Comparison of ENCODE assay signal across 8 cellular contexts in genomic region chr20:46119028-46119546, GRCh38. TPM values are rescaled to one million over a fixed set of nuclear protein-coding genes. Genes with fewer than 3 reads are reported as not detected.
A peak's percentile ranks its signal among the peaks of the same experiment; 100 is the strongest.
DNase-seq lines count a peak whose midpoint lies in the region; ATAC-seq and TF ChIP-seq lines count a peak whose summit lies in the region.

No MANE protein-coding gene starts in this region.

- no peak for DNase-seq in activated CD4-positive, alpha-beta T cell treated with anti-CD3 and anti-CD28 coated beads for 36 hours
- DNase-seq in activated CD4-positive, alpha-beta T cell treated with anti-CD3 and anti-CD28 coated beads, Interleukin-2, amount 50 U/mL, for 48 hours = no peak
- DNase-seq in thoracic aorta (ENCODE audit: low spot score) (no peak), cerebellum (ENCODE audit: low spot score) (no peak), G401 (ENCODE audit: low spot score) (no peak), islet precursor cell (no peak)

- no peaks in the 10 kb centered on the region for H3K9me3 Mint-ChIP-seq in activated CD4-positive, alpha-beta T cell treated with anti-CD3 and anti-CD28 coated beads for 36 hours (ENCODE audit: low read depth)

- intact Hi-C loops in activated CD4-positive, alpha-beta T cell treated with anti-CD3 and anti-CD28 coated beads for 36 hours (cut with DNase I, micrococcal nuclease) = no loop called here

- no peak overlapping the region for H3K27ac Mint-ChIP-seq in activated CD4-positive, alpha-beta T cell treated with anti-CD3 and anti-CD28 coated beads for 36 hours

- no peaks in the 10 kb centered on the region for H3K9me3 ChIP-seq in thoracic aorta

- peak overlapping the region; percentile 91 for H3K4me3 ChIP-seq in thoracic aorta

- H3K36me3 Mint-ChIP-seq in activated CD4-positive, alpha-beta T cell treated with anti-CD3 and anti-CD28 coated beads for 36 hours (ENCODE audit: low read depth) = peaks cover 2% of the 10 kb centered on the region

- peaks cover 14% of the 10 kb centered on the region for H3K36me3 ChIP-seq in thoracic aorta

- H3K4me3 Mint-ChIP-seq in activated CD4-positive, alpha-beta T cell treated with anti-CD3 and anti-CD28 coated beads for 36 hours = peak overlapping the region; percentile 90

- H3K4me1 ChIP-seq in thoracic aorta (ENCODE audit: control insufficient read depth in 1 of 2, low read depth in 2 of 2) = peaks cover 7 to 12% of the 10 kb centered on the region in 2 donors

- CTCF ChIA-PET in activated CD4-positive, alpha-beta T cell treated with anti-CD3 and anti-CD28 coated beads for 36 hours (lab: Charles Lee) = interaction anchor here (0.7 to 3.0 kb wide), 4 partner anchors 9 to 34 kb away, joined by 3 to 18 read pairs (median 3); no protein-coding TSS in a partner anchor

- H3K4me1 Mint-ChIP-seq in activated CD4-positive, alpha-beta T cell treated with anti-CD3 and anti-CD28 coated beads for 36 hours = peaks cover 11% of the 10 kb centered on the region

- POLR2A ChIA-PET in activated CD4-positive, alpha-beta T cell treated with anti-CD3 and anti-CD28 coated beads for 36 hours (lab: Charles Lee) = interaction anchor here (0.6 kb wide), 1 partner anchor 53 kb away, joined by 4 read pairs; no protein-coding TSS in a partner anchor

- H3K27me3 Mint-ChIP-seq in activated CD4-positive, alpha-beta T cell treated with anti-CD3 and anti-CD28 coated beads for 36 hours = peaks cover 14% of the 10 kb centered on the region

- TF ChIP-seq CTCF in thoracic aorta (IDR thresholded peaks at IDR 0.05) = no peak

- ATAC-seq in activated CD4-positive, alpha-beta T cell treated with anti-CD3 and anti-CD28 coated beads for 36 hours = no peak
- ATAC-seq in HG03196 (IDR thresholded peaks at IDR 0.05; ENCODE audit: unreplicated experiment) (peak; percentile 32), esophagus mucosa (peak; percentile 26), thoracic aorta (ENCODE audit: insufficient number of reproducible peaks, low FRiP score, low read depth) (no peak)

- in situ Hi-C loops in G401 (cut with HindIII; ENCODE audit: low sequenced_read_pairs) = no loop called here

- peak overlapping the region; percentile 82 for H3K27ac ChIP-seq in thoracic aorta

- no peaks in the 10 kb centered on the region for H3K27me3 ChIP-seq in thoracic aorta (replicated peaks; ENCODE audit: insufficient read depth)

RNA-seq across cellular contexts. Expression of gene CD40, which starts 1.0 kb away (rescaled TPM):
- 1 to 10 TPM; 4.0 to 5.1 TPM for total RNA-seq in activated CD4-positive, alpha-beta T cell treated with anti-CD3 and anti-CD28 coated beads for 36 hours
- total RNA-seq in esophagus mucosa (7.4 TPM), thoracic aorta (10 to 100 TPM; 15.9 to 33.3 TPM), cerebellum (1.6 TPM)
- total RNA-seq in G401 (2014; rRNA removed; shearing (Covaris generic)) = 0.10 TPM in 1 of 2 replicates, not detected in the other

RNA-seq across cellular contexts. Expression of gene NCOA5, which starts 29.3 kb away (rescaled TPM):
- 10 to 100 TPM; 17.9 to 18.8 TPM for total RNA-seq in activated CD4-positive, alpha-beta T cell treated with anti-CD3 and anti-CD28 coated beads for 36 hours
- total RNA-seq in esophagus mucosa = 14.3 TPM
- 10 to 100 TPM; 23.7 to 28.6 TPM for total RNA-seq in thoracic aorta
- 18.1 TPM for total RNA-seq in cerebellum
- total RNA-seq in G401 (2014; rRNA removed; shearing (Covaris generic)) = 7.4 and 13.7 TPM in 2 replicates

Comparison
In these comparisons a context has a peak if more than half of its experiments do, and no peak if none do; other contexts are left out.
1. ATAC-seq: peak in HG03196 (single experiment) and esophagus mucosa (single experiment); none in activated CD4-positive, alpha-beta T cell treated with anti-CD3 and anti-CD28 coated beads for 36 hours (single experiment) and thoracic aorta (single experiment).